In the genomic region with DNA sequence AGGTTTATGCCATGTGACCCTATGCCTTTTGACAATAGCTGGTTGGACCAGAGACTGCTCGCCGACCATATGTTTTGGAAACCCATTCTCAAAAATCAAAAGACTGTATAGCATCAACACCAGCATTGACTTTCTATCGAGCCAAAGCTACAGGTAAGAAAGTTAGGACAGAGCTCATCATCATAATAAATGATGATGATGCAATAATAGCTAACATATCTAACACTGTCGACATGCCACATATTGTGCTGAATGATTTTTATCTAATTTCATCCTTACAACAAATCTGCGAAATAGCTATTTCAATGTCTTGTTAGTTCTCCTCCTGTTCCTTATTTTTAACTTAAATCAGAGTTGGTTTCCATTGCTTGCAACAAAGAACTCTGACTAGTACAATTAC, we compare ENCODE assay signal across 28 cellular contexts.
"Had no signal": no experiment of that assay in that cellular context is flagged by ENCODE, and none has a peak within 500 bp of the region (broad histone marks: within the 10 kb centered on the region; RNA-seq: fewer than 3 reads in every experiment).

No MANE protein-coding gene starts in this region.

- FAIRE-seq: endometrium, kidney, urothelium cell line had no signal

- H3K9me3 ChIP-seq: esophagus squamous epithelium, left lung, mucosa of descending colon, thoracic aorta, tibial nerve, upper lobe of left lung had no signal

- H3K79me2 ChIP-seq: parathyroid adenoma had no signal

- H3K36me3 ChIP-seq: esophagus squamous epithelium, left lung, thoracic aorta, tibial nerve, upper lobe of left lung had no signal

- ATAC-seq: effector memory CD8-positive, alpha-beta T cell; left cardiac atrium; left lung; mucosa of descending colon; natural killer cell treated with Interleukin-12 subunit alpha and Interleukin-12 subunit beta and Interleukin-15 and Interleukin-18, amount 100 ng/mL, for 72 hours; sciatic nerve; stimulated activated naive CD8-positive, alpha-beta T cell treated with anti-CD3 and anti-CD28 coated beads, Interleukin-15, amount 100 ng/mL, for 72 hours had no signal

- H3K4me1 ChIP-seq: esophagus squamous epithelium, left lung, parathyroid adenoma, tibial nerve, upper lobe of left lung had no signal

- H3K9ac ChIP-seq: parathyroid adenoma had no signal

- DNase-seq: dermis blood vessel endothelial cell; effector memory CD8-positive, alpha-beta T cell; erythroblast; esophagus squamous epithelium; foreskin melanocyte; glutamatergic neuron; kidney; left cardiac atrium; left lung; mesenchymal stem cell; mucosa of descending colon; naive B cell; stimulated activated CD4-positive, alpha-beta T cell treated with anti-CD3 and anti-CD28 coated beads, Interleukin-12 subunit alpha, Interleukin-12 subunit beta, amount 100 ng/mL, for 4 hours; stimulated activated CD4-positive, alpha-beta T cell treated with anti-CD3 and anti-CD28 coated beads, Interleukin-1b, Interleukin-23, amount 100 ng/mL, for 48 hours; stimulated activated CD4-positive, alpha-beta T cell treated with anti-CD3 and anti-CD28 coated beads, Interleukin-4, amount 100 ng/mL, for 1 hour; stimulated activated CD8-positive, alpha-beta memory T cell treated with anti-CD3 and anti-CD28 coated beads, Interleukin-4, amount 100 ng/mL, for 48 hours; stimulated activated naive CD4-positive, alpha-beta T cell; stimulated activated naive CD8-positive, alpha-beta T cell treated with anti-CD3 and anti-CD28 coated beads, Interleukin-15, amount 100 ng/mL, for 72 hours; upper lobe of left lung had no signal

- H3K4me3 ChIP-seq: coronary artery, esophagus squamous epithelium, left lung, mucosa of descending colon, smooth muscle cell, thoracic aorta, tibial nerve, upper lobe of left lung had no signal

- H3K27ac ChIP-seq: coronary artery, esophagus squamous epithelium, left lung, parathyroid adenoma, thoracic aorta, tibial nerve, upper lobe of left lung had no signal

- H3K27me3 ChIP-seq: esophagus squamous epithelium, left lung, tibial nerve, upper lobe of left lung had no signal

- H2AFZ ChIP-seq: parathyroid adenoma had no signal
